ENCODE assay signal across 1 cellular context in genomic region chr9:133113928-133114351, GRCh38.
TF ChIP-seq lines count a peak whose summit lies in the region.

No MANE protein-coding gene starts in this region.

TF ChIP-seq in HepG2, 621 proteins besides CTCF, POLR2A, EP300 and RAD21:
- TF ChIP-seq, protein P1, sequence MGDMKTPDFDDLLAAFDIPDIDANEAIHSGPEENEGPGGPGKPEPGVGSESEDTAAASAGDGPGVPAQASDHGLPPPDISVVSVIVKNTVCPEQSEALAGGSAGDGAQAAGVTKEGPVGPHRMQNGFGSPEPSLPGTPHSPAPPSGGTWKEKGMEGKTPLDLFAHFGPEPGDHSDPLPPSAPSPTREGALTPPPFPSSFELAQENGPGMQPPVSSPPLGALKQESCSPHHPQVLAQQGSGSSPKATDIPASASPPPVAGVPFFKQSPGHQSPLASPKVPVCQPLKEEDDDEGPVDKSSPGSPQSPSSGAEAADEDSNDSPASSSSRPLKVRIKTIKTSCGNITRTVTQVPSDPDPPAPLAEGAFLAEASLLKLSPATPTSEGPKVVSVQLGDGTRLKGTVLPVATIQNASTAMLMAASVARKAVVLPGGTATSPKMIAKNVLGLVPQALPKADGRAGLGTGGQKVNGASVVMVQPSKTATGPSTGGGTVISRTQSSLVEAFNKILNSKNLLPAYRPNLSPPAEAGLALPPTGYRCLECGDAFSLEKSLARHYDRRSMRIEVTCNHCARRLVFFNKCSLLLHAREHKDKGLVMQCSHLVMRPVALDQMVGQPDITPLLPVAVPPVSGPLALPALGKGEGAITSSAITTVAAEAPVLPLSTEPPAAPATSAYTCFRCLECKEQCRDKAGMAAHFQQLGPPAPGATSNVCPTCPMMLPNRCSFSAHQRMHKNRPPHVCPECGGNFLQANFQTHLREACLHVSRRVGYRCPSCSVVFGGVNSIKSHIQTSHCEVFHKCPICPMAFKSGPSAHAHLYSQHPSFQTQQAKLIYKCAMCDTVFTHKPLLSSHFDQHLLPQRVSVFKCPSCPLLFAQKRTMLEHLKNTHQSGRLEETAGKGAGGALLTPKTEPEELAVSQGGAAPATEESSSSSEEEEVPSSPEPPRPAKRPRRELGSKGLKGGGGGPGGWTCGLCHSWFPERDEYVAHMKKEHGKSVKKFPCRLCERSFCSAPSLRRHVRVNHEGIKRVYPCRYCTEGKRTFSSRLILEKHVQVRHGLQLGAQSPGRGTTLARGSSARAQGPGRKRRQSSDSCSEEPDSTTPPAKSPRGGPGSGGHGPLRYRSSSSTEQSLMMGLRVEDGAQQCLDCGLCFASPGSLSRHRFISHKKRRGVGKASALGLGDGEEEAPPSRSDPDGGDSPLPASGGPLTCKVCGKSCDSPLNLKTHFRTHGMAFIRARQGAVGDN (CRISPR knock-in tag; IDR thresholded peaks at IDR 0.05), result peak; percentile 8; the same call in 1 of the 2 replicates
- TF ChIP-seq ZNF281 (CRISPR knock-in tag; IDR thresholded peaks at IDR 0.05; ENCODE audit: borderline replicate concordance) (peak; percentile 69), TFE3 (CRISPR knock-in tag; IDR thresholded peaks at IDR 0.05) (0 out of 2 replicates have a peak, but pooled peaks have one; percentile 46), SRSF9 (IDR thresholded peaks at IDR 0.05; ENCODE audit: borderline replicate concordance, insufficient read depth, low read depth, low read length, poor library complexity, severe bottlenecking) (no peak), GMEB1 (CRISPR knock-in tag; IDR thresholded peaks at IDR 0.05; ENCODE audit: borderline replicate concordance) (no peak)
TF ChIP-seq in HepG2: peak in this region for 3.
